8 cellular contexts compared by ENCODE assay signal in genomic region chr20:63978319-63979220, GRCh38. TPM values are rescaled to one million over a fixed set of nuclear protein-coding genes. Genes with fewer than 3 reads are reported as not detected.
A peak's percentile ranks its signal among the peaks of the same experiment; 100 is the strongest.
DNase-seq lines count a peak whose midpoint lies in the region; ATAC-seq lines count a peak whose summit lies in the region.

No MANE protein-coding gene starts in this region.

- H3K4me3 ChIP-seq in trophoblast cell (ENCODE audit: low read depth, low read length) = peak overlapping the region; percentile 71

- H3K9me3 Mint-ChIP-seq in activated T-helper 17 cell treated with anti-CD3 and anti-CD28 coated beads, Interleukin-2, amount 50 U/mL, for 72 hours = no peaks in the 10 kb centered on the region

- H4K91ac ChIP-seq in trophoblast cell (ENCODE audit: low read depth, low read length) = peak overlapping the region; percentile 82

- WGBS in trophoblast cell (ENCODE audit: extremely low coverage, insufficient coverage, insufficient read length) = no CpG with 5 or more reads among the region's 52 CpGs

- H2BK12ac ChIP-seq in trophoblast cell (ENCODE audit: low read length) = no peak overlapping the region

- DNase-seq in NCI-H2171 (lab: John Stamatoyannopoulos, UW) (peak; percentile 24), NCI-H2171 treated with DMSO at 0.1 percent for 48 hours (lab: John Stamatoyannopoulos, UW) (no peak), NCI-H748 treated with DMSO at 0.1 percent for 48 hours (lab: John Stamatoyannopoulos, UW) (peak; percentile 32), glomerular visceral epithelial cell (ENCODE audit: extremely low spot score) (peak; percentile 80), trophoblast cell (peak; percentile 75 to 82), NCI-H128 (lab: John Stamatoyannopoulos, UW; ENCODE audit: unreplicated experiment) (no peak)

- no peaks in the 10 kb centered on the region for H3K9me3 ChIP-seq in trophoblast cell (ENCODE audit: insufficient read depth, low read depth, low read length)

- peak overlapping the region; percentile 95 for H4K8ac ChIP-seq in trophoblast cell (ENCODE audit: low read depth, low read length)

- H3K27ac Mint-ChIP-seq in activated T-helper 17 cell treated with anti-CD3 and anti-CD28 coated beads, Interleukin-2, amount 50 U/mL, for 72 hours = peak overlapping the region; percentile 79

- H3K14ac ChIP-seq in trophoblast cell (ENCODE audit: low read length) = peak overlapping the region; percentile 83

- H3K4me2 ChIP-seq in trophoblast cell (ENCODE audit: low read length) = peak overlapping the region; percentile 91

- peaks cover 16 to 23% of the 10 kb centered on the region in 2 experiments for H3K4me1 ChIP-seq in trophoblast cell (ENCODE audit: control insufficient read depth in 1 of 2, insufficient read depth in 2 of 2, low read length in 2 of 2)

- peaks cover 46% of the 10 kb centered on the region for H3K4me1 Mint-ChIP-seq in activated T-helper 17 cell treated with anti-CD3 and anti-CD28 coated beads, Interleukin-2, amount 50 U/mL, for 72 hours

- H3K36me3 ChIP-seq in trophoblast cell (ENCODE audit: control insufficient read depth in 1 of 2, insufficient read depth in 2 of 2, low read length in 2 of 2) = peaks cover 3 to 10% of the 10 kb centered on the region in 2 experiments

- H3K79me1 ChIP-seq in trophoblast cell (ENCODE audit: low read length) = peaks cover 10% of the 10 kb centered on the region

- peaks cover 6% of the 10 kb centered on the region for H3K79me2 ChIP-seq in trophoblast cell (ENCODE audit: control insufficient read depth, insufficient read depth, low read length, poor library complexity)

- ATAC-seq in HG02759 (IDR thresholded peaks at IDR 0.05; ENCODE audit: unreplicated experiment) = peak; percentile 38
- ATAC-seq in activated T-helper 17 cell treated with anti-CD3 and anti-CD28 coated beads, Interleukin-2, amount 50 U/mL, for 72 hours (replicated peaks) = peak; percentile 33

- H3K4me3 Mint-ChIP-seq in activated T-helper 17 cell treated with anti-CD3 and anti-CD28 coated beads, Interleukin-2, amount 50 U/mL, for 72 hours = peak overlapping the region; percentile 82

- H3K18ac ChIP-seq in trophoblast cell (ENCODE audit: low read length) = peak overlapping the region; percentile 81

- H3K23ac ChIP-seq in trophoblast cell (ENCODE audit: low read length) = no peak overlapping the region

- no peaks in the 10 kb centered on the region for H3K27me3 ChIP-seq in trophoblast cell (ENCODE audit: insufficient read depth, low read length)

- H3K4ac ChIP-seq in trophoblast cell (ENCODE audit: low read depth, low read length) = no peak overlapping the region

- H3K27ac ChIP-seq in trophoblast cell (ENCODE audit: low read depth, low read length) = peak overlapping the region; percentile 16

- H2AFZ ChIP-seq in trophoblast cell (ENCODE audit: insufficient read depth, low read length, poor library complexity) = peak overlapping the region; percentile 80

- H3K27me3 Mint-ChIP-seq in activated T-helper 17 cell treated with anti-CD3 and anti-CD28 coated beads, Interleukin-2, amount 50 U/mL, for 72 hours = no peaks in the 10 kb centered on the region

- H3K36me3 Mint-ChIP-seq in activated T-helper 17 cell treated with anti-CD3 and anti-CD28 coated beads, Interleukin-2, amount 50 U/mL, for 72 hours (ENCODE audit: low read depth) = peaks cover 62% of the 10 kb centered on the region

- peak overlapping the region; percentile 57 for H2BK5ac ChIP-seq in trophoblast cell (ENCODE audit: low read depth, low read length, poor library complexity)

- H4K12ac ChIP-seq in trophoblast cell (ENCODE audit: low read depth, low read length) = peak overlapping the region; percentile 54

- H2AK5ac ChIP-seq in trophoblast cell (ENCODE audit: low read length) = no peak overlapping the region

- peak overlapping the region; percentile 70 for H2BK120ac ChIP-seq in trophoblast cell (ENCODE audit: insufficient read depth, low read length, poor library complexity)

- H3K9ac ChIP-seq in trophoblast cell (ENCODE audit: low read length) = no peak overlapping the region

RNA-seq across cellular contexts. Expression of gene SAMD10, which starts 0.9 kb away (rescaled TPM):
- 10 to 100 TPM; 21.4 to 32.7 TPM for total RNA-seq in activated T-helper 17 cell treated with anti-CD3 and anti-CD28 coated beads, Interleukin-2, amount 50 U/mL, for 72 hours
- 4.3 and 4.5 TPM in 2 replicates for polyA plus RNA-seq in trophoblast cell (2013)

RNA-seq across cellular contexts. Expression of gene PRPF6, which starts 2.4 kb away (rescaled TPM):
- 10 to 100 TPM; 88.5 to 97.4 TPM for total RNA-seq in activated T-helper 17 cell treated with anti-CD3 and anti-CD28 coated beads, Interleukin-2, amount 50 U/mL, for 72 hours
- polyA plus RNA-seq in trophoblast cell (2013) = 45.4 and 45.8 TPM in 2 replicates

RNA-seq across cellular contexts. Expression of gene ZNF512B, which starts 8.8 kb away (rescaled TPM):
- 10 to 100 TPM; 13.9 to 21.3 TPM for total RNA-seq in activated T-helper 17 cell treated with anti-CD3 and anti-CD28 coated beads, Interleukin-2, amount 50 U/mL, for 72 hours
- 7.5 and 7.8 TPM in 2 replicates for polyA plus RNA-seq in trophoblast cell (2013)

RNA-seq across cellular contexts. Expression of gene UCKL1, which starts 22.4 kb away (rescaled TPM):
- 10 to 100 TPM; 27.5 to 36.2 TPM for total RNA-seq in activated T-helper 17 cell treated with anti-CD3 and anti-CD28 coated beads, Interleukin-2, amount 50 U/mL, for 72 hours
- 28.2 and 30.1 TPM in 2 replicates for polyA plus RNA-seq in trophoblast cell (2013)

RNA-seq across cellular contexts. Expression of gene C20orf204, which starts 57.4 kb away (rescaled TPM):
- 10 to 100 TPM; 12.8 to 21.5 TPM for total RNA-seq in activated T-helper 17 cell treated with anti-CD3 and anti-CD28 coated beads, Interleukin-2, amount 50 U/mL, for 72 hours
- 0.70 and 0.87 TPM in 2 replicates for polyA plus RNA-seq in trophoblast cell (2013)

Comparison
In these comparisons a context has a peak if more than half of its experiments do, and no peak if none do; other contexts are left out.
1. DNase-seq: peak in NCI-H2171 (single experiment), NCI-H748 treated with DMSO at 0.1 percent for 48 hours (single experiment), glomerular visceral epithelial cell (single experiment) and trophoblast cell (2 of 2); none in NCI-H2171 treated with DMSO at 0.1 percent for 48 hours (single experiment) and NCI-H128 (single experiment).